Comparison of ENCODE assay signal across 3 cellular contexts in genomic region chr4:53507058-53507457, GRCh38.
TF ChIP-seq lines count a peak whose summit lies in the region.

No MANE protein-coding gene starts in this region.

TF ChIP-seq in IMR-90, 13 proteins besides CTCF, POLR2A, EP300 and RAD21:
- TF ChIP-seq SMC3 (IDR thresholded peaks at IDR 0.05; ENCODE audit: low read depth, low read length): no peak
- TF ChIP-seq MAFK (IDR thresholded peaks at IDR 0.05; ENCODE audit: low read depth, low read length): no peak
- TF ChIP-seq CEBPB (IDR thresholded peaks at IDR 0.05; ENCODE audit: low read depth, low read length): peak; percentile 66
- no peak for TF ChIP-seq ELK1 (IDR thresholded peaks at IDR 0.05; ENCODE audit: borderline replicate concordance, low read depth, low read length)
- no peak for TF ChIP-seq MXI1 (IDR thresholded peaks at IDR 0.05; ENCODE audit: borderline replicate concordance, low read depth, low read length)
- no peak for TF ChIP-seq RFX5 (IDR thresholded peaks at IDR 0.05; ENCODE audit: low read depth, low read length)

TF ChIP-seq in liver, 16 proteins besides CTCF, POLR2A, EP300 and RAD21:
- TF ChIP-seq TAF1 (conservative IDR thresholded peaks at IDR 0.05): no peak
- TF ChIP-seq SP1 (IDR thresholded peaks at IDR 0.05): no peak
- no peak for TF ChIP-seq FOXA2 (IDR thresholded peaks at IDR 0.05)
- no peak for TF ChIP-seq NR2F2 (IDR thresholded peaks at IDR 0.05)

TF ChIP-seq in WTC11, 78 proteins besides CTCF, POLR2A, EP300 and RAD21:
- TF ChIP-seq NFE2L1 (CRISPR knock-in tag; IDR thresholded peaks at IDR 0.05) (no peak), FOXK1 (CRISPR knock-in tag; IDR thresholded peaks at IDR 0.05) (no peak), ZNF671 (CRISPR knock-in tag; IDR thresholded peaks at IDR 0.05) (no peak), CDX4 (CRISPR knock-in tag; IDR thresholded peaks at IDR 0.05; ENCODE audit: borderline replicate concordance) (no peak), AFF4 (CRISPR knock-in tag; IDR thresholded peaks at IDR 0.05; ENCODE audit: borderline replicate concordance) (no peak), ATF1 (CRISPR knock-in tag; IDR thresholded peaks at IDR 0.05) (no peak), USF2 (CRISPR knock-in tag; IDR thresholded peaks at IDR 0.05) (no peak), E2F4 (CRISPR knock-in tag; IDR thresholded peaks at IDR 0.05; ENCODE audit: borderline replicate concordance, low read depth) (no peak), ZNF512 (CRISPR knock-in tag; IDR thresholded peaks at IDR 0.05; ENCODE audit: borderline replicate concordance) (no peak), STAT6 (CRISPR knock-in tag; conservative IDR thresholded peaks at IDR 0.05; ENCODE audit: low read depth) (no peak), ZNF121 (CRISPR knock-in tag; IDR thresholded peaks at IDR 0.05) (no peak), ZNF263 (CRISPR knock-in tag; IDR thresholded peaks at IDR 0.05; ENCODE audit: low read depth) (no peak), ZNF532 (CRISPR knock-in tag; IDR thresholded peaks at IDR 0.05; ENCODE audit: borderline replicate concordance) (no peak)
